In genomic region chr17:261640-262039, GRCh38 we compare ENCODE assay signal across 22 cellular contexts.
"Had no signal": no experiment of that assay in that cellular context is flagged by ENCODE, and none has a peak within 500 bp of the region (broad histone marks: within the 10 kb centered on the region; RNA-seq: fewer than 3 reads in every experiment).

No MANE protein-coding gene starts in this region.

- H3K36me3 Mint-ChIP-seq: activated naive CD4-positive, alpha-beta T cell treated with anti-CD3 and anti-CD28 coated beads, Interleukin-2, amount 50 U/mL, for 72 hours had no signal

- H2AFZ ChIP-seq: hepatocyte had no signal

- H3K9me3 ChIP-seq: body of pancreas, colonic mucosa, transverse colon had no signal

- H3K79me2 ChIP-seq: hepatocyte had no signal

- H3K4me3 ChIP-seq: body of pancreas, colonic mucosa, dorsolateral prefrontal cortex, hepatocyte, transverse colon had no signal

- H3K4me2 ChIP-seq: hepatocyte had no signal

- ATAC-seq: activated naive CD4-positive, alpha-beta T cell treated with anti-CD3 and anti-CD28 coated beads, Interleukin-2, amount 50 U/mL, for 72 hours; activated T-cell treated with anti-CD3 and anti-CD28 coated beads, Interleukin-2, amount 50 U/mL, for 72 hours; body of pancreas; esophagus mucosa; left colon had no signal

- H3K4me3 Mint-ChIP-seq: activated T-cell treated with anti-CD3 and anti-CD28 coated beads, Interleukin-2, amount 50 U/mL, for 72 hours; nephron had no signal

- H3K4me1 ChIP-seq: colonic mucosa, transverse colon had no signal

- H3K4me1 Mint-ChIP-seq: nephron had no signal

- H3K9me3 Mint-ChIP-seq: activated T-cell treated with anti-CD3 and anti-CD28 coated beads, Interleukin-2, amount 50 U/mL, for 72 hours had no signal

- H3K27ac Mint-ChIP-seq: activated naive CD4-positive, alpha-beta T cell treated with anti-CD3 and anti-CD28 coated beads, Interleukin-2, amount 50 U/mL, for 72 hours; activated T-cell treated with anti-CD3 and anti-CD28 coated beads, Interleukin-2, amount 50 U/mL, for 72 hours; nephron; progenitor cell of endocrine pancreas had no signal

- DNase-seq: activated CD4-positive, alpha-beta T cell treated with anti-CD3 and anti-CD28 coated beads for 4 hours; activated CD4-positive, alpha-beta T cell treated with anti-CD3 and anti-CD28 coated beads, Interleukin-2, amount 50 U/mL, for 4 hours; activated naive CD4-positive, alpha-beta T cell; activated T-cell treated with anti-CD3 and anti-CD28 coated beads for 4 hours; activated T-cell treated with anti-CD3 and anti-CD28 coated beads, Interleukin-2, amount 50 U/mL, for 72 hours; cerebellar nuclear complex; effector memory CD4-positive, alpha-beta T cell; foreskin fibroblast; mammary epithelial cell; stimulated activated naive CD4-positive, alpha-beta T cell; T-helper 9 cell had no signal

- H3K36me3 ChIP-seq: colonic mucosa, transverse colon had no signal

- H3K27ac ChIP-seq: body of pancreas, colonic mucosa, dorsolateral prefrontal cortex, hepatocyte, transverse colon, VCaP had no signal

- H3K27me3 Mint-ChIP-seq: progenitor cell of endocrine pancreas had no signal

- H3K27me3 ChIP-seq: body of pancreas, colonic mucosa, hepatocyte, transverse colon had no signal
